Comparison of ENCODE assay signal across 9 cellular contexts in the genomic region with DNA sequence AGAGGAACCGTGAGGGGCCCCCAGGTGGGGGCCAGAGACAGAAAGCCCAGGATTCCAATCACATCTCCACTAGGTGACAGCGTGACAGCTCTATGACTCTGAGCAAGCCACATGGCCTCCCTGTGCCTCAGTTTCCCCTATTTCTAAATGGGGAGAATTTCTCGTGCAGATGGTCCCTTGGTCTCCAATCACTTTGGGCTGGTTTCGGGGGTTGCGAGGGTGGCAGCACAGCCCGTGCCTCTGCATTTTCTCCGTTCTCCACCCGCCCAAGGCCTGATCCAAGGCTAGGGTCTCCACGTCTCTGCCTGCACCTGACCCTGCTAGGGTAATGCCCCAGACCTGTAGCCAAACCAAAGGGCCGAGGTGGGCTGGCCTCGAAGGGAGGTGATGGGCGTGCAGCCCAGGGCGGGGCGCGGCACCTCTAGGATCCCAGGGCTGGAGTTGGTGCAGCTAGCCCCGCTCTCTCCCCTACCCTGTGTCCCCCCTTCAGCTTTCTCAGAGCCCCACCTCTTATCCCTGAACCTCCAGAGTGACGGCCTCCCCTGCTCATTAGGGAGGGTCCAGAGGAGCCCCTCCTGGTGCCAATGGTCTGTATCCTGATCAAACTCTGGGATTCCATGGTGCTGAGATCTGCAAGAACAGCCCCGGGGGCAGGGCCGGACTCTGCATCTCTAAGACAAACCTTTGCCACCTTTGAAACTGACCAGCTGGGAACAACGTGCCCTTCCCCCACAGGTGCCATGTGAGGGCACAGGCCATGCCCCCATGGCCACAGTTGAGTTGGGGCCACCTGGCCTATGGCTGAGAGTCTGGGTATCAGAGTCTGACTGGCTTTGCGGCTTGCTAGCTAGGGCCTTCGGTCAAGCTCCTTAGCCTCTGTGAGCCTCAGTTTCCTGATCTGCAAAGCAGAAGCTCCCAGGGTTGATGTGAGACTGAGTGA. TPM values are rescaled to one million over a fixed set of nuclear protein-coding genes. Genes with fewer than 3 reads are reported as not detected.
A peak's percentile ranks its signal among the peaks of the same experiment; 100 is the strongest.
DNase-seq lines count a peak whose midpoint lies in the region; ATAC-seq, FAIRE-seq and TF ChIP-seq lines count a peak whose summit lies in the region.
"Had no signal": no experiment of that assay in that cellular context is flagged by ENCODE, and none has a peak within 500 bp of the region (broad histone marks: within the 10 kb centered on the region; RNA-seq: fewer than 3 reads in every experiment).

No MANE protein-coding gene starts in this region.

- peak overlapping the region; percentile 94 to 97 (median 96) for H3K27ac Mint-ChIP-seq in CD4-positive, CD25-positive, alpha-beta regulatory T cell
- no peak overlapping the region for H3K27ac Mint-ChIP-seq in activated T-cell treated with anti-CD3 and anti-CD28 coated beads, Interleukin-2, amount 50 U/mL, for 24 hours

- H3K36me3 ChIP-seq in CD4-positive, CD25-positive, alpha-beta regulatory T cell (ENCODE audit: control insufficient read depth, insufficient read depth, low read length): no peaks in the 10 kb centered on the region
- H3K36me3 ChIP-seq in heart right ventricle (no peaks in the 10 kb centered on the region), pancreas (no peaks in the 10 kb centered on the region)

- H3K4me1 Mint-ChIP-seq in CD4-positive, CD25-positive, alpha-beta regulatory T cell: peaks cover 11 to 80% (median 42%) of the 10 kb centered on the region in 4 donors
- peaks cover 59% of the 10 kb centered on the region for H3K4me1 Mint-ChIP-seq in activated T-cell treated with anti-CD3 and anti-CD28 coated beads, Interleukin-2, amount 50 U/mL, for 24 hours (ENCODE audit: low read depth)

- peak overlapping the region; percentile 86 for H3K27ac ChIP-seq in CD4-positive, CD25-positive, alpha-beta regulatory T cell (ENCODE audit: insufficient read depth, low read length, poor library complexity, severe bottlenecking)
- H3K27ac ChIP-seq in heart right ventricle (peak overlapping the region; percentile 62 to 92 (median 84)), pancreas (peak overlapping the region; percentile 61 to 80 (median 63))

- H3K4me3 Mint-ChIP-seq in CD4-positive, CD25-positive, alpha-beta regulatory T cell: peak overlapping the region in 1 of 4 donors; percentile 43
- H3K4me3 Mint-ChIP-seq in activated T-cell treated with anti-CD3 and anti-CD28 coated beads, Interleukin-2, amount 50 U/mL, for 24 hours: no peak overlapping the region

- no peaks in the 10 kb centered on the region for H3K27me3 Mint-ChIP-seq in CD4-positive, CD25-positive, alpha-beta regulatory T cell
- H3K27me3 Mint-ChIP-seq in activated T-cell treated with anti-CD3 and anti-CD28 coated beads, Interleukin-2, amount 50 U/mL, for 24 hours: no peaks in the 10 kb centered on the region

- H3K36me3 Mint-ChIP-seq in CD4-positive, CD25-positive, alpha-beta regulatory T cell: no peaks in the 10 kb centered on the region
- H3K36me3 Mint-ChIP-seq in activated T-cell treated with anti-CD3 and anti-CD28 coated beads, Interleukin-2, amount 50 U/mL, for 24 hours (ENCODE audit: low read depth): no peaks in the 10 kb centered on the region

- no peak for DNase-seq in CD4-positive, CD25-positive, alpha-beta regulatory T cell
- DNase-seq in RPMI7951 (ENCODE audit: low read depth) (peak; percentile 45), heart right ventricle (peak in 1 of 2 donors; percentile 19), pancreas (peak in 1 of 6 donors; percentile 17), NOMO-1 (lab: John Stamatoyannopoulos, UW; ENCODE audit: unreplicated experiment in 2 of 2) (no peak), epidermal melanocyte (ENCODE audit: insufficient read length, low spot score) (no peak), GM19239 (ENCODE audit: insufficient read length, low spot score) (no peak)
- no peak for DNase-seq in activated T-cell treated with anti-CD3 and anti-CD28 coated beads, Interleukin-2, amount 50 U/mL, for 24 hours
- DNase-seq: NCI-H774 had no signal

- intact Hi-C loops in heart right ventricle (cut with DNase I): loop anchor here in 7 of 10 donors (2.0 to 10.0 kb wide), 5 partner anchors 57 to 349 kb away; a partner anchor contains a TSS
- intact Hi-C loops in pancreas (cut with DNase I): loop anchor here (10.0 kb wide), 3 partner anchors 59 to 349 kb away; a partner anchor contains a TSS

- no peaks in the 10 kb centered on the region for H3K9me3 ChIP-seq in CD4-positive, CD25-positive, alpha-beta regulatory T cell (ENCODE audit: control insufficient read depth in 2 of 2, low read length in 2 of 2)
- no peaks in the 10 kb centered on the region for H3K9me3 ChIP-seq in heart right ventricle
- no peaks in the 10 kb centered on the region for H3K9me3 ChIP-seq in pancreas

- TF ChIP-seq CTCF in heart right ventricle (IDR thresholded peaks at IDR 0.05) (no peak), pancreas (IDR thresholded peaks at IDR 0.05) (no peak)

- FAIRE-seq in pancreas (lab: Jason Lieb, UNC) (no peak), GM19239 (lab: Jason Lieb, UNC) (no peak)

- ATAC-seq in CD4-positive, CD25-positive, alpha-beta regulatory T cell (ENCODE audit: low read depth in 2 of 2): no peak
- ATAC-seq in heart right ventricle: peak in 1 of 8 donors; percentile 5
- no peak for ATAC-seq in pancreas

- H3K4me1 ChIP-seq in CD4-positive, CD25-positive, alpha-beta regulatory T cell (ENCODE audit: control insufficient read depth, insufficient read depth, low read length, poor library complexity, severe bottlenecking): peaks cover 70% of the 10 kb centered on the region
- H3K4me1 ChIP-seq in heart right ventricle (peaks cover 35 to 94% (median 84%) of the 10 kb centered on the region in 9 donors), pancreas (peaks cover 8 to 15% (median 14%) of the 10 kb centered on the region in 3 donors)

- no peak overlapping the region for H3K4me3 ChIP-seq in CD4-positive, CD25-positive, alpha-beta regulatory T cell (ENCODE audit: low read depth, low read length)
- H3K4me3 ChIP-seq in heart right ventricle: no peak overlapping the region
- H3K4me3 ChIP-seq in pancreas: no peak overlapping the region

- H3K9me3 Mint-ChIP-seq in CD4-positive, CD25-positive, alpha-beta regulatory T cell: no peaks in the 10 kb centered on the region
- H3K9me3 Mint-ChIP-seq in activated T-cell treated with anti-CD3 and anti-CD28 coated beads, Interleukin-2, amount 50 U/mL, for 24 hours: no peaks in the 10 kb centered on the region

- H3K27me3 ChIP-seq in CD4-positive, CD25-positive, alpha-beta regulatory T cell (ENCODE audit: control insufficient read depth, insufficient read depth, low read length): no peaks in the 10 kb centered on the region
- H3K27me3 ChIP-seq in heart right ventricle (no peaks in the 10 kb centered on the region), pancreas (no peaks in the 10 kb centered on the region)

- 76 to 82% methylated on average over 22 of the region's 22 CpGs for WGBS in heart right ventricle, 2 donors
- WGBS in pancreas, 2 donors: 79 to 81% methylated on average over 18 to 22 of the region's 22 CpGs

RNA-seq across cellular contexts. Expression of a gene that starts 22.9 kb away (rescaled TPM):
- 102 TPM for total RNA-seq in CD4-positive, CD25-positive, alpha-beta regulatory T cell
- 10 to 100 TPM; 27.7 to 44.6 (median 35.4) TPM for polyA plus RNA-seq in CD4-positive, CD25-positive, alpha-beta regulatory T cell
- 1.4 and 1.6 TPM in 2 replicates for total RNA-seq in RPMI7951 (2014; rRNA removed; shearing (Covaris generic))
- total RNA-seq in heart right ventricle (10 to 100 TPM; 48.8 to 85.8 (median 76.3) TPM), pancreas (10 to 100 TPM; 17.2 to 28.8 (median 22.3) TPM)
- polyA plus RNA-seq in heart right ventricle (10 to 100 TPM; 34.5 to 36.3 TPM), pancreas (10 to 100 TPM; 28.7 to 44.0 TPM)
